1 cellular context compared by ENCODE assay signal in genomic region chr2:101199153-101199810, GRCh38.
TF ChIP-seq lines count a peak whose summit lies in the region.

No MANE protein-coding gene starts in this region.

TF ChIP-seq in HCT116, 20 proteins besides CTCF, POLR2A, EP300 and RAD21 (continued from another document):
- TF ChIP-seq ZNF274 (IDR thresholded peaks at IDR 0.05; ENCODE audit: low read depth, low read length) (no peak), CBX3 (IDR thresholded peaks at IDR 0.05; ENCODE audit: low read depth) (no peak), ATF3 (IDR thresholded peaks at IDR 0.05) (no peak), TCF7L2 (IDR thresholded peaks at IDR 0.05; ENCODE audit: borderline replicate concordance, extremely low read depth, insufficient read depth, insufficient read length) (no peak)
